In genomic region chr7:46751471-46751870, GRCh38 we compare ENCODE assay signal across 1 cellular context.
TF ChIP-seq lines count a peak whose summit lies in the region.

No MANE protein-coding gene starts in this region.

TF ChIP-seq in SK-N-SH, 30 proteins besides CTCF, POLR2A, EP300 and RAD21:
- TF ChIP-seq, protein P1, sequence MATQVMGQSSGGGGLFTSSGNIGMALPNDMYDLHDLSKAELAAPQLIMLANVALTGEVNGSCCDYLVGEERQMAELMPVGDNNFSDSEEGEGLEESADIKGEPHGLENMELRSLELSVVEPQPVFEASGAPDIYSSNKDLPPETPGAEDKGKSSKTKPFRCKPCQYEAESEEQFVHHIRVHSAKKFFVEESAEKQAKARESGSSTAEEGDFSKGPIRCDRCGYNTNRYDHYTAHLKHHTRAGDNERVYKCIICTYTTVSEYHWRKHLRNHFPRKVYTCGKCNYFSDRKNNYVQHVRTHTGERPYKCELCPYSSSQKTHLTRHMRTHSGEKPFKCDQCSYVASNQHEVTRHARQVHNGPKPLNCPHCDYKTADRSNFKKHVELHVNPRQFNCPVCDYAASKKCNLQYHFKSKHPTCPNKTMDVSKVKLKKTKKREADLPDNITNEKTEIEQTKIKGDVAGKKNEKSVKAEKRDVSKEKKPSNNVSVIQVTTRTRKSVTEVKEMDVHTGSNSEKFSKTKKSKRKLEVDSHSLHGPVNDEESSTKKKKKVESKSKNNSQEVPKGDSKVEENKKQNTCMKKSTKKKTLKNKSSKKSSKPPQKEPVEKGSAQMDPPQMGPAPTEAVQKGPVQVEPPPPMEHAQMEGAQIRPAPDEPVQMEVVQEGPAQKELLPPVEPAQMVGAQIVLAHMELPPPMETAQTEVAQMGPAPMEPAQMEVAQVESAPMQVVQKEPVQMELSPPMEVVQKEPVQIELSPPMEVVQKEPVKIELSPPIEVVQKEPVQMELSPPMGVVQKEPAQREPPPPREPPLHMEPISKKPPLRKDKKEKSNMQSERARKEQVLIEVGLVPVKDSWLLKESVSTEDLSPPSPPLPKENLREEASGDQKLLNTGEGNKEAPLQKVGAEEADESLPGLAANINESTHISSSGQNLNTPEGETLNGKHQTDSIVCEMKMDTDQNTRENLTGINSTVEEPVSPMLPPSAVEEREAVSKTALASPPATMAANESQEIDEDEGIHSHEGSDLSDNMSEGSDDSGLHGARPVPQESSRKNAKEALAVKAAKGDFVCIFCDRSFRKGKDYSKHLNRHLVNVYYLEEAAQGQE (IDR thresholded peaks at IDR 0.05; ENCODE audit: low read depth, low read length): no peak
- TF ChIP-seq POLR2AphosphoS5 (IDR thresholded peaks at IDR 0.05; ENCODE audit: low read depth, low read length) (no peak), EZH2phosphoT487 (IDR thresholded peaks at IDR 0.05; ENCODE audit: borderline replicate concordance, low read depth) (no peak)
